ENCODE assay signal across 8 cellular contexts in the genomic region with DNA sequence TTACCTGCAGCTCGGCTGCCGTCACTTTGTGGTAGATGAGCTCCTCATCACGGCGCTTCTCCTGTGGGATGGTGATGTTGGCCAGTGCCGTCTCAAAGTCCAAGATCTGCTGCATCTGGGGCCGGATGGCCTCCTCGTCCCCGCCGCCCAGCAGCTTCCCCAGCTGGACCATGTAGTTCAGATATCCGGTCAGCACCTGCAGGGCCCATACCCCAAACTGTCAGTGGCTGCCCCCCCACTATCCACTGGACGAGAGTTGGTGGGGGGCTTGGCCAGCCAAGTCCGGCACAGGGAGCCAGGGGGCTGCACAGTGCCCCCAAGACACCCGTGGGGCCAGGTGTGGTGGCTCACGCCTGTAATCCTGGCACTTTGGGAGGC. TPM values are rescaled to one million over a fixed set of nuclear protein-coding genes. Genes with fewer than 3 reads are reported as not detected.
DNase-seq lines count a peak whose midpoint lies in the region; ATAC-seq, FAIRE-seq and TF ChIP-seq lines count a peak whose summit lies in the region.
"Had no signal": no experiment of that assay in that cellular context is flagged by ENCODE, and none has a peak within 500 bp of the region (broad histone marks: within the 10 kb centered on the region; RNA-seq: fewer than 3 reads in every experiment).

No MANE protein-coding gene starts in this region.

- no peak for FAIRE-seq in GM12891 (lab: Jason Lieb, UNC)

- H3K27ac ChIP-seq in right atrium auricular region (peak overlapping the region; percentile 35 to 73), adrenal gland (peak overlapping the region in 3 of 5 donors; percentile 39 to 93 (median 70)), gastroesophageal sphincter (peak overlapping the region in 3 of 4 donors; percentile 74 to 80 (median 76)), vagina (peak overlapping the region; percentile 89)
- H3K27ac ChIP-seq: Peyer's patch had no signal

- H3K4me3 ChIP-seq in right atrium auricular region (no peak overlapping the region), adrenal gland (no peak overlapping the region), gastroesophageal sphincter (no peak overlapping the region), vagina (no peak overlapping the region)
- H3K4me3 ChIP-seq: Peyer's patch had no signal

- no peaks in the 10 kb centered on the region for H3K9me3 ChIP-seq in right atrium auricular region
- no peaks in the 10 kb centered on the region for H3K9me3 ChIP-seq in adrenal gland (replicated peaks in 1 of 3)
- H3K9me3 ChIP-seq in gastroesophageal sphincter, result no peaks in the 10 kb centered on the region
- H3K9me3 ChIP-seq in vagina, result no peaks in the 10 kb centered on the region
- H3K9me3 ChIP-seq: Peyer's patch had no signal

- peaks cover 73% of the 10 kb centered on the region for H3K36me3 ChIP-seq in right atrium auricular region
- H3K36me3 ChIP-seq in adrenal gland (replicated peaks in 1 of 2), result peaks cover 0 to 72% of the 10 kb centered on the region in 2 donors
- peaks cover 0 to 90% of the 10 kb centered on the region in 2 donors for H3K36me3 ChIP-seq in gastroesophageal sphincter
- peaks cover 0 to 61% of the 10 kb centered on the region in 2 donors for H3K36me3 ChIP-seq in vagina

- H3K27me3 ChIP-seq in right atrium auricular region (no peaks in the 10 kb centered on the region), adrenal gland (no peaks in the 10 kb centered on the region), gastroesophageal sphincter (no peaks in the 10 kb centered on the region), vagina (no peaks in the 10 kb centered on the region)
- H3K27me3 ChIP-seq: Peyer's patch had no signal

- TF ChIP-seq EP300 in gastroesophageal sphincter (IDR thresholded peaks at IDR 0.05), result no peak

- intact Hi-C loops in left ventricle myocardium superior (cut with micrococcal nuclease), result no loop called here
- intact Hi-C loops in adrenal gland (cut with DNase I), result loop anchor here in 1 of 2 donors (5.0 kb wide), 1 partner anchor 86 kb away; no protein-coding TSS in a partner anchor
- intact Hi-C loops in vagina (cut with DNase I), result loop anchor here (2.0 kb wide), 1 partner anchor 53 kb away; no protein-coding TSS in a partner anchor

- no peak for TF ChIP-seq CTCF in right atrium auricular region (IDR thresholded peaks at IDR 0.05)
- no peak for TF ChIP-seq CTCF in adrenal gland (IDR thresholded peaks at IDR 0.05)
- TF ChIP-seq CTCF in gastroesophageal sphincter (IDR thresholded peaks at IDR 0.05), result no peak
- no peak for TF ChIP-seq CTCF in vagina (IDR thresholded peaks at IDR 0.05)

- WGBS in adrenal gland, 4 donors, result 83 to 95% (median 91%) methylated on average over 2 to 14 of the region's 14 CpGs
- no CpG with 5 or more reads among the region's 14 CpGs for WGBS in gastroesophageal sphincter (ENCODE audit: low coverage in 1 of 2), 2 donors

- TF ChIP-seq POLR2A in adrenal gland (IDR thresholded peaks at IDR 0.05), result no peak
- no peak for TF ChIP-seq POLR2A in gastroesophageal sphincter (IDR thresholded peaks at IDR 0.05)
- no peak for TF ChIP-seq POLR2A in vagina (IDR thresholded peaks at IDR 0.05)
- no peak for TF ChIP-seq POLR2A in GM12891 (IDR thresholded peaks at IDR 0.05; ENCODE audit: low read depth, low read length)

- H3K4me1 ChIP-seq in right atrium auricular region, result peaks cover 0 to 43% of the 10 kb centered on the region in 2 donors
- H3K4me1 ChIP-seq in adrenal gland (replicated peaks in 1 of 2), result peaks cover 11 to 64% of the 10 kb centered on the region in 2 donors
- H3K4me1 ChIP-seq in gastroesophageal sphincter, result peaks cover 6 to 61% (median 31%) of the 10 kb centered on the region in 3 donors
- H3K4me1 ChIP-seq in vagina, result peaks cover 79% of the 10 kb centered on the region

- no peak for DNase-seq in right atrium auricular region (ENCODE audit: low spot score)
- DNase-seq in left ventricle myocardium superior, result no peak
- no peak for DNase-seq in adrenal gland
- DNase-seq in vagina (ENCODE audit: extremely low spot score in 2 of 2), result no peak
- DNase-seq in GM03348 (ENCODE audit: low spot score), result no peak
- no peak for DNase-seq in GM12891 (ENCODE audit: insufficient read length, low spot score)

- ATAC-seq in left ventricle myocardium superior (no peak), gastroesophageal sphincter (no peak)

TF ChIP-seq in GM12891, 5 proteins besides CTCF, POLR2A, EP300 and RAD21:
- no peak for TF ChIP-seq TAF1 (IDR thresholded peaks at IDR 0.05; ENCODE audit: low read depth, low read length)
- no peak for TF ChIP-seq POU2F2 (IDR thresholded peaks at IDR 0.05; ENCODE audit: low read depth, low read length)
- no peak for TF ChIP-seq SPI1 (IDR thresholded peaks at IDR 0.05; ENCODE audit: low read depth, low read length)
- no peak for TF ChIP-seq PAX5 (IDR thresholded peaks at IDR 0.05; ENCODE audit: insufficient read depth, low read length, severe bottlenecking)
- no peak for TF ChIP-seq POLR2AphosphoS5 (IDR thresholded peaks at IDR 0.05; ENCODE audit: low read depth, low read length)

RNA-seq across cellular contexts. Expression of a gene that starts 34.3 kb away (rescaled TPM):
- total RNA-seq in right atrium auricular region (100 to 1,000 TPM in 1 of 2 donors, 10 to 100 TPM in 1; 83.7 to 152 TPM), left ventricle myocardium superior (43.3 TPM), adrenal gland (100 to 1,000 TPM; 173 to 588 (median 259) TPM), gastroesophageal sphincter (10 to 100 TPM; 68.3 to 94.7 (median 69.9) TPM), vagina (93.8 TPM)
- polyA plus RNA-seq in adrenal gland, result 100 to 1,000 TPM; 150 to 327 (median 176) TPM
- 7.9 TPM for polyA plus RNA-seq in GM12891 (2012; ENCODE audit: low read depth, missing spikeins)
